In the genomic region with DNA sequence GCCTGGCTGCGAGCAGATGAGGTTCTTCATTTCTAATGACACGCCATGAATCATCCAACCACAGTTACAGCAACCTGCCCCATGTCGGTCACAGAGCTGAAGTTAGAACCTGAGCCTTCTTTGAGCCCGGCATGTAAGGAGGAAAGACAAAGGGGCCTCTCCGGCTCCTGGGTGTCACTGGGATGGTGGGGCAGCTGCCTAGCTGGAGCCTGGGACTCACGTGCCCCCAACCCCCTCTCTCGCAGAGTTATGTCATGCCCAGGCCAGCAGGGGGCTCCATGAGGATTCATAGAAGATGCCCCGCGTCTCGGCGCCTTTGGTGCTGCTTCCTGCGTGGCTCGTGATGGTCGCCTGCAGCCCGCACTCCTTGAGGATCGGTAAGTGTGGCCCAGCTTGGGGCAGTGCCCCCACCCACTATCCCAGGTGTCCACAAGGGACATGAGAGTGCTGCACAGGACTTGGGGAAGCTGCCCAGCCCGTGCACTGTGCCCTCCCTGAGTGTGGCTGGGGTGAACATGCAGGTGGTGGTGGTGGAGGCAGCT, we compare ENCODE assay signal across 9 cellular contexts.
DNase-seq lines count a peak whose midpoint lies in the region; ATAC-seq, FAIRE-seq and TF ChIP-seq lines count a peak whose summit lies in the region.
"Had no signal": no experiment of that assay in that cellular context is flagged by ENCODE, and none has a peak within 500 bp of the region (broad histone marks: within the 10 kb centered on the region; RNA-seq: fewer than 3 reads in every experiment).

No MANE protein-coding gene starts in this region.

- 57 to 62% (median 57%) methylated on average over 7 to 17 of the region's 17 CpGs for WGBS in stomach, 5 donors

- no peaks in the 10 kb centered on the region for H3K4me1 Mint-ChIP-seq in Calu3 (ENCODE audit: low read depth, unreplicated experiment)

- no peaks in the 10 kb centered on the region for H3K36me3 ChIP-seq in stomach

- no peaks in the 10 kb centered on the region for H3K9me3 Mint-ChIP-seq in Calu3 (ENCODE audit: low read depth, unreplicated experiment)
- H3K9me3 Mint-ChIP-seq: stimulated activated naive CD8-positive, alpha-beta T cell treated with anti-CD3 and anti-CD28 coated beads, Interleukin-15, Interleukin-2, amounts not matched to agents 100 ng/mL and 50 ng/mL, for 24 hours had no signal

- no peaks in the 10 kb centered on the region for H3K36me3 Mint-ChIP-seq in Calu3 (ENCODE audit: insufficient read depth, unreplicated experiment)

- TF ChIP-seq POLR2A in stomach (IDR thresholded peaks at IDR 0.05): no peak

- no peak for TF ChIP-seq CTCF in Calu3 (IDR thresholded peaks at IDR 0.05; ENCODE audit: unreplicated experiment)
- peak; percentile 39 for TF ChIP-seq CTCF in VCaP (conservative IDR thresholded peaks at IDR 0.05)
- peak; percentile 32 for TF ChIP-seq CTCF in foreskin keratinocyte (conservative IDR thresholded peaks at IDR 0.05)
- peak in 1 of 7 experiments; percentile 6 for TF ChIP-seq CTCF in stomach (IDR thresholded peaks at IDR 0.05)

- H3K4me3 ChIP-seq in stomach: no peak overlapping the region

- H3K4me1 ChIP-seq in foreskin keratinocyte (no peaks in the 10 kb centered on the region), stomach (no peaks in the 10 kb centered on the region)

- H3K27me3 Mint-ChIP-seq in Calu3 (ENCODE audit: unreplicated experiment): peaks cover 83% of the 10 kb centered on the region

- intact Hi-C loops in Calu3 (cut with micrococcal nuclease; ENCODE audit: unreplicated experiment): no loop called here
- intact Hi-C loops in stomach (cut with DNase I; ENCODE audit: low total_unique reads): no loop called here

- H3K4me3 Mint-ChIP-seq in Calu3 (ENCODE audit: low read depth, unreplicated experiment): no peak overlapping the region
- H3K4me3 Mint-ChIP-seq: stimulated activated naive CD8-positive, alpha-beta T cell treated with anti-CD3 and anti-CD28 coated beads, Interleukin-15, Interleukin-2, amounts not matched to agents 100 ng/mL and 50 ng/mL, for 24 hours had no signal

- H3K27me3 ChIP-seq in foreskin keratinocyte (peaks cover 17% of the 10 kb centered on the region), stomach (peaks cover 0 to 33% (median 0%) of the 10 kb centered on the region in 3 donors)

- CTCF ChIA-PET in Calu3 (lab: Charles Lee): interaction anchor here (0.6 to 0.9 kb wide), 2 partner anchors 37 to 535 kb away, joined by 3 to 4 read pairs; no protein-coding TSS in a partner anchor

- H3K9me3 ChIP-seq in stomach: no peaks in the 10 kb centered on the region

- H3K27ac ChIP-seq in VCaP (no peak overlapping the region), foreskin keratinocyte (no peak overlapping the region), stomach (no peak overlapping the region)

- no peak overlapping the region for H3K27ac Mint-ChIP-seq in Calu3 (ENCODE audit: unreplicated experiment)
- H3K27ac Mint-ChIP-seq: stimulated activated naive CD8-positive, alpha-beta T cell treated with anti-CD3 and anti-CD28 coated beads, Interleukin-15, Interleukin-2, amounts not matched to agents 100 ng/mL and 50 ng/mL, for 24 hours had no signal

- ATAC-seq in foreskin keratinocyte (peak; percentile 66), GM19035 (IDR thresholded peaks at IDR 0.05; ENCODE audit: unreplicated experiment) (no peak)

- FAIRE-seq in HTR-8/SVneo (lab: Jason Lieb, UNC): no peak

- no peak for TF ChIP-seq EP300 in stomach (IDR thresholded peaks at IDR 0.05)

- DNase-seq in Calu3: peak; percentile 35
- peak; percentile 40 for DNase-seq in HTR-8/SVneo (ENCODE audit: insufficient read length, low spot score)
- peak in 1 of 2 donors; percentile 19 for DNase-seq in foreskin keratinocyte
- DNase-seq in stomach: peak; percentile 29
- DNase-seq in globus pallidus (ENCODE audit: low spot score): no peak
- DNase-seq in NCI-H345 (lab: John Stamatoyannopoulos, UW): no peak

- BruUV-seq in Calu3 (replicated peaks; lab: Mats Ljungman, UMichigan): no TSS peak

Comparison
In these comparisons a context has a peak if more than half of its experiments do, and no peak if none do; other contexts are left out.
1. DNase-seq: peak in Calu3 (single experiment), HTR-8/SVneo (single experiment) and stomach (single experiment); none in globus pallidus (single experiment) and NCI-H345 (single experiment).